10 cellular contexts compared by ENCODE assay signal in the genomic region with DNA sequence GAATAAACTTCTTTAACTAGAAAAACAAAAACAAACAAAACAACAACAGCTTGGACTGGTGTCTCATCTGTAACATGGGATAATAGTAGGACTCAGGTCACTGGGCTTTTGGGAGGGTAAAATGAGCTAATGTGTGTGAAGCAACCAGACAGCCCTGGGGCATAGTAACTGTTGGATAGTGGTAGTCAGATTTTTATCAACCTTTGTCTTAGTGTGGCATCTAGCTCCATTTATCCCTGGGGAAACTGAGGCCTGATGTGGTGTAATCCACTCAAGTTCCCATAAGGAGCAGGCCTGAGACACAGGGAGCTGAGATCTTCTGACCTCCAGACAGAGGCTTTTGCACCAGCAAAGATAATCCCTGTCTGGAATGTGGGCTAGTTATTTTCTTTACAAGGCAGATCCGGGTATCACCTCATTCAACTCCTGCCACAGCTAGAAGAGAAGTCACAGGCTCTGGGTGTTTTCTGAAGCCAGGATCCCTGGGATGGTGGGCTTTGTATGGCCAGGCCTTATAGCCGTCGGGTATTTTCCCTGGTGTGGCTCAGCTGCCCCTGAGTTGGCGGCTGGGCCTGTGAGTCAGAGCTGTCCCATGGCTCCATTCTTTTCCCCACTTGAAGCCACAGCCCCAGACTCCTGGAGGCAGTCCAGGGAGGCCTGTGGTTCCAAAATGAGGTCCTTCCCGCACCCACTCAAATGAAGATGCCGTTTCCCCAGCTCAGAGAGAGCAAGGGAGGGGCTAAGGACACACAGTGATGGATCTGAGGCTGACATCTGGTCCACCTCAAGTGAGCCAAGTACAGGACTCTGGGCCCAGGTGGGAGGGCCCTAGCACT. TPM values are rescaled to one million over a fixed set of nuclear protein-coding genes. Genes with fewer than 3 reads are reported as not detected.
DNase-seq lines count a peak whose midpoint lies in the region; ATAC-seq, FAIRE-seq and TF ChIP-seq lines count a peak whose summit lies in the region.
"Had no signal": no experiment of that assay in that cellular context is flagged by ENCODE, and none has a peak within 500 bp of the region (broad histone marks: within the 10 kb centered on the region; RNA-seq: fewer than 3 reads in every experiment).

No MANE protein-coding gene starts in this region.

- no peaks in the 10 kb centered on the region for H3K9me3 Mint-ChIP-seq in nephron

- no peak for ATAC-seq in GM19328 (IDR thresholded peaks at IDR 0.05; ENCODE audit: unreplicated experiment)

- DNase-seq in AG08396 (ENCODE audit: low spot score) (peak; percentile 88), M059J (ENCODE audit: low read depth) (peak; percentile 99), epidermal melanocyte (ENCODE audit: insufficient read length, low spot score) (peak; percentile 59), Kasumi-1 (lab: John Stamatoyannopoulos, UW) (no peak), GM12892 (ENCODE audit: insufficient read length) (no peak), activated T-cell treated with anti-CD3 and anti-CD28 coated beads for 4 hours (no peak)
- DNase-seq: DMS79 treated with DMSO at 0.1 percent for 48 hours, NCI-H524 treated with DMSO at 0.1 percent for 48 hours had no signal

- H3K4me1 Mint-ChIP-seq in nephron: peaks cover 42% of the 10 kb centered on the region

- H3K4me3 Mint-ChIP-seq in nephron: no peak overlapping the region

- no peak for FAIRE-seq in GM12892 (lab: Jason Lieb, UNC)

- TF ChIP-seq CTCF in nephron (IDR thresholded peaks at IDR 0.05; ENCODE audit: unreplicated experiment in 3 of 3): no peak

- H3K27ac Mint-ChIP-seq in nephron: peak overlapping the region; percentile 0 to 15 (median 14)

- H3K36me3 Mint-ChIP-seq in nephron (ENCODE audit: low read depth): peaks cover 5% of the 10 kb centered on the region

- peaks cover 5% of the 10 kb centered on the region for H3K27me3 Mint-ChIP-seq in nephron (ENCODE audit: low read depth)

- TF ChIP-seq POLR2A in GM12892 (IDR thresholded peaks at IDR 0.05; ENCODE audit: low read depth, low read length): no peak

RNA-seq across cellular contexts. Expression of a gene that starts 26.1 kb away (rescaled TPM):
- 0.22 and 2.4 TPM in 2 replicates for total RNA-seq in M059J (2014; rRNA removed; shearing (Covaris generic))
- polyA plus RNA-seq in GM12892 (2012; ENCODE audit: missing spikeins): 0.68 TPM

RNA-seq across cellular contexts. Expression of a gene that starts 43.2 kb away (rescaled TPM):
- 23.5 and 44.4 TPM in 2 replicates for total RNA-seq in M059J (2014; rRNA removed; shearing (Covaris generic))
- 0.89 TPM for polyA plus RNA-seq in GM12892 (2012; ENCODE audit: missing spikeins)

RNA-seq across cellular contexts. Expression of a gene that starts 54.1 kb away (rescaled TPM):
- total RNA-seq in M059J (2014; rRNA removed; shearing (Covaris generic)): not detected in 2 replicates
- not detected for polyA plus RNA-seq in GM12892 (2012; ENCODE audit: missing spikeins)

Comparison
In these comparisons a context has a peak if more than half of its experiments do, and no peak if none do; other contexts are left out.
1. DNase-seq: peak in AG08396 (single experiment), M059J (single experiment) and epidermal melanocyte (single experiment); none in Kasumi-1 (0 of 2), GM12892 (single experiment) and activated T-cell treated with anti-CD3 and anti-CD28 coated beads for 4 hours (single experiment).